16 cellular contexts compared by ENCODE assay signal in the genomic region with DNA sequence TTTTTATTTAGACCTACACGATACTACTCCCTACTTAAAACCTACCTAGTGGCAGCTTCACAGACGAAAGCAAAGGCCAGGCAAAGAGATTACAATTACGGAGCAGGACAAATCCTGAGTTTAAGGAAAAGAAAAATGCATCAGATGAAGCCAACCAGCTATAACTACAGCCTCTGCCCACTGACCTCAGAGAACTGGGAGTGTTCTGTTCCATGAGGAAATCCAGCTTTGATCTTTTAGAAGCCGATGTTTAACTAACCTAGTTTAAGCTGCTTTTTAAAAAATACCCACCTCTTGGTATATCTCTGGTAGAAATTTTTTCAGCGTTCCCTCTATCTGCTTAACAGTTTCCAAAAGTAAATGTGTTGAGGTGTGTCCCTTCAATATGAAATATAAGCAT.
"Had no signal": no experiment of that assay in that cellular context is flagged by ENCODE, and none has a peak within 500 bp of the region (broad histone marks: within the 10 kb centered on the region; RNA-seq: fewer than 3 reads in every experiment).

No MANE protein-coding gene starts in this region.

- DNase-seq: activated CD4-positive, alpha-beta T cell treated with anti-CD3 and anti-CD28 coated beads, Interleukin-2, amount 50 U/mL, for 1 hour; activated CD4-positive, CD25-positive, alpha-beta regulatory T cell treated with anti-CD3 and anti-CD28 coated beads, Interleukin-2, amount 50 U/mL, for 72 hours; activated CD8-positive, alpha-beta T cell treated with anti-CD3 and anti-CD28 coated beads, Interleukin-2, amount 10 ng/mL, durations not matched to agents 7 days and 5 days; aorta; effector CD4-positive, alpha-beta T cell; foreskin keratinocyte; kidney; natural killer cell; nucleus accumbens; small intestine; stimulated activated CD4-positive, alpha-beta T cell treated with anti-CD3 and anti-CD28 coated beads, Interleukin-15, amount 100 ng/mL, for 24 hours; stimulated activated naive B cell treated with anti-CD40 and anti-IgM and Interleukin-4, amounts not matched to agents 10 μg/mL and 1 μg/mL and 100 μg/mL, for 72 hours had no signal

- ATAC-seq: activated CD8-positive, alpha-beta T cell treated with anti-CD3 and anti-CD28 coated beads, Interleukin-2, amount 10 ng/mL, durations not matched to agents 7 days and 5 days; activated naive CD4-positive, alpha-beta T cell treated with anti-CD3 and anti-CD28 coated beads, Interleukin-2, amount 50 U/mL, for 72 hours; activated T-helper 17 cell treated with anti-CD3 and anti-CD28 coated beads, Interleukin-2, amount 50 U/mL, for 72 hours; foreskin keratinocyte; natural killer cell; sciatic nerve; stimulated activated naive B cell treated with anti-CD40 and anti-IgM and Interleukin-4, amounts not matched to agents 10 μg/mL and 1 μg/mL and 100 μg/mL, for 72 hours had no signal

- H3K27me3 ChIP-seq: foreskin keratinocyte had no signal

- H3K27ac ChIP-seq: foreskin keratinocyte had no signal

- FAIRE-seq: endometrium, kidney, small intestine had no signal
